19 cellular contexts compared by ENCODE assay signal in genomic region chr10:46035923-46036849, GRCh38. TPM values are rescaled to one million over a fixed set of nuclear protein-coding genes. Genes with fewer than 3 reads are reported as not detected.
DNase-seq lines count a peak whose midpoint lies in the region; ATAC-seq, FAIRE-seq and TF ChIP-seq lines count a peak whose summit lies in the region.
"Had no signal": no experiment of that assay in that cellular context is flagged by ENCODE, and none has a peak within 500 bp of the region (broad histone marks: within the 10 kb centered on the region; RNA-seq: fewer than 3 reads in every experiment).

No MANE protein-coding gene starts in this region.

- H3K27me3 ChIP-seq in ACC112 (ENCODE audit: insufficient read depth, low read length) (peaks cover under 1% of the 10 kb centered on the region; the same call in 1 of the 2 replicates), brain microvascular endothelial cell (replicated peaks) (no peaks in the 10 kb centered on the region)
- H3K27me3 ChIP-seq: pancreas, SJCRH30 had no signal

- no peaks in the 10 kb centered on the region for H3K79me2 ChIP-seq in ACC112 (ENCODE audit: control insufficient read depth, insufficient read depth, low read length, unreplicated experiment)

- H3K9me3 ChIP-seq in kidney (ENCODE audit: control insufficient read depth in 1 of 2, low read length in 2 of 2): no peaks in the 10 kb centered on the region
- H3K9me3 ChIP-seq: heart right ventricle, pancreas, SJCRH30 had no signal

- no peaks in the 10 kb centered on the region for H3K36me3 ChIP-seq in ACC112 (ENCODE audit: insufficient read depth, low read length)
- H3K36me3 ChIP-seq in brain microvascular endothelial cell (replicated peaks): no peaks in the 10 kb centered on the region
- no peaks in the 10 kb centered on the region for H3K36me3 ChIP-seq in kidney (ENCODE audit: control insufficient read depth in 1 of 2, insufficient read depth in 2 of 2, low read length in 2 of 2)
- H3K36me3 ChIP-seq: heart right ventricle, pancreas, SJCRH30 had no signal

- peak; percentile 61 for DNase-seq in HT1080 (ENCODE audit: low read depth)
- no peak for DNase-seq in brain microvascular endothelial cell
- no peak for DNase-seq in left lobe of liver (ENCODE audit: low spot score)
- no peak for DNase-seq in activated naive CD8-positive, alpha-beta T cell treated with anti-CD3 and anti-CD28 coated beads for 36 hours
- DNase-seq in kidney: no peak
- no peak for DNase-seq in epidermal melanocyte (ENCODE audit: insufficient read length, low spot score)
- no peak for DNase-seq in NCI-H2227 treated with DMSO at 0.1 percent for 48 hours (lab: John Stamatoyannopoulos, UW)
- DNase-seq: activated T-cell treated with anti-CD3 and anti-CD28 coated beads, Interleukin-2, amount 50 U/mL, for 4 hours; heart right ventricle; NCI-H1048; pancreas; SJCRH30; stimulated activated naive CD4-positive, alpha-beta T cell had no signal

- H3K9ac ChIP-seq in kidney (ENCODE audit: low read length in 2 of 2): no peak overlapping the region

- H2AFZ ChIP-seq in ACC112 (ENCODE audit: low read length, unreplicated experiment): peak overlapping the region; percentile 12

- no peak for FAIRE-seq in kidney (lab: Jason Lieb, UNC)
- FAIRE-seq: GM12891, pancreas had no signal

- in situ Hi-C loops in brain microvascular endothelial cell (cut with HindIII; ENCODE audit: low pct_ligation_motif_present, low sequenced_read_pairs): no loop called here

- no peak overlapping the region for H3K27ac ChIP-seq in ACC112 (ENCODE audit: low read depth, low read length)
- H3K27ac ChIP-seq in brain microvascular endothelial cell: no peak overlapping the region
- no peak overlapping the region for H3K27ac ChIP-seq in kidney (ENCODE audit: low read depth in 2 of 2, low read length in 2 of 2)
- H3K27ac ChIP-seq: heart right ventricle, pancreas, SJCRH30 had no signal

- H3K36me3 Mint-ChIP-seq in activated naive CD8-positive, alpha-beta T cell treated with anti-CD3 and anti-CD28 coated beads for 36 hours: no peaks in the 10 kb centered on the region
- H3K36me3 Mint-ChIP-seq: type B pancreatic cell had no signal

- H3K4me1 Mint-ChIP-seq in activated naive CD8-positive, alpha-beta T cell treated with anti-CD3 and anti-CD28 coated beads for 36 hours: peaks cover 2% of the 10 kb centered on the region

- ATAC-seq in left lobe of liver: peak; percentile 34
- ATAC-seq: activated T-cell treated with anti-CD3 and anti-CD28 coated beads, Interleukin-2, amount 50 U/mL, for 4 hours; heart right ventricle had no signal

- H3K4me3 Mint-ChIP-seq in activated naive CD8-positive, alpha-beta T cell treated with anti-CD3 and anti-CD28 coated beads for 36 hours: no peak overlapping the region
- H3K4me3 Mint-ChIP-seq: activated T-cell treated with anti-CD3 and anti-CD28 coated beads, Interleukin-2, amount 50 U/mL, for 4 hours; type B pancreatic cell had no signal

- TF ChIP-seq CTCF in brain microvascular endothelial cell (IDR thresholded peaks at IDR 0.05; ENCODE audit: low read depth, low read length, missing control alignments) (peak; percentile 20), kidney (IDR thresholded peaks at IDR 0.05; ENCODE audit: borderline replicate concordance, extremely low read depth, insufficient read depth) (no peak)

- H3K4me1 ChIP-seq in ACC112 (ENCODE audit: control insufficient read depth, insufficient read depth, low read length, unreplicated experiment): peaks cover 11% of the 10 kb centered on the region
- H3K4me1 ChIP-seq in kidney (ENCODE audit: control insufficient read depth in 1 of 2, insufficient read depth in 1 of 2, low read depth in 1 of 2, low read length in 2 of 2): no peaks in the 10 kb centered on the region
- H3K4me1 ChIP-seq: pancreas, SJCRH30 had no signal

- H3K9me3 Mint-ChIP-seq in activated naive CD8-positive, alpha-beta T cell treated with anti-CD3 and anti-CD28 coated beads for 36 hours: no peaks in the 10 kb centered on the region
- H3K9me3 Mint-ChIP-seq: activated T-cell treated with anti-CD3 and anti-CD28 coated beads, Interleukin-2, amount 50 U/mL, for 4 hours; type B pancreatic cell had no signal

- no peak overlapping the region for H3K27ac Mint-ChIP-seq in activated naive CD8-positive, alpha-beta T cell treated with anti-CD3 and anti-CD28 coated beads for 36 hours
- H3K27ac Mint-ChIP-seq: type B pancreatic cell had no signal

- H3K27me3 Mint-ChIP-seq in activated naive CD8-positive, alpha-beta T cell treated with anti-CD3 and anti-CD28 coated beads for 36 hours: no peaks in the 10 kb centered on the region

- H3K4me3 ChIP-seq in ACC112 (ENCODE audit: low read depth, low read length) (no peak overlapping the region), brain microvascular endothelial cell (ENCODE audit: low read depth, low read length) (no peak overlapping the region), kidney (ENCODE audit: low read length in 2 of 2) (no peak overlapping the region)
- H3K4me3 ChIP-seq: heart right ventricle, pancreas, SJCRH30, smooth muscle cell had no signal

- intact Hi-C loops in kidney (cut with DNase I): no loop called here

RNA-seq across cellular contexts. Expression of gene NCOA4, which starts 5.8 kb away (rescaled TPM):
- 161 and 176 TPM in 2 replicates for total RNA-seq in HT1080 (2014; rRNA removed; shearing (Covaris generic))
- polyA plus RNA-seq in HT1080 (2015; cell fraction: cytosol; rRNA removed): 91.5 and 122 TPM in 2 replicates
- polyA plus RNA-seq in HT1080 (2015; cell fraction: nucleus; rRNA removed): 143 and 160 TPM in 2 replicates
- total RNA-seq in left lobe of liver (192 TPM), kidney (133 TPM)
- 100 to 1,000 TPM; 109 to 111 TPM for total RNA-seq in activated naive CD8-positive, alpha-beta T cell treated with anti-CD3 and anti-CD28 coated beads for 36 hours
- polyA plus RNA-seq in kidney (ENCODE audit: insufficient read depth, low read depth, low replicate concordance): 83.7 TPM

RNA-seq across cellular contexts. Expression of gene MSMB, which starts 9.9 kb away (rescaled TPM):
- not detected in 2 replicates for total RNA-seq in HT1080 (2014; rRNA removed; shearing (Covaris generic))
- polyA plus RNA-seq in HT1080 (2015; cell fraction: cytosol; rRNA removed): not detected in 2 replicates
- not detected in 2 replicates for polyA plus RNA-seq in HT1080 (2015; cell fraction: nucleus; rRNA removed)
- total RNA-seq in left lobe of liver (not detected), kidney (not detected)
- not detected for total RNA-seq in activated naive CD8-positive, alpha-beta T cell treated with anti-CD3 and anti-CD28 coated beads for 36 hours
- polyA plus RNA-seq in kidney (ENCODE audit: insufficient read depth, low read depth, low replicate concordance): not detected
- total RNA-seq: activated T-cell treated with anti-CD3 and anti-CD28 coated beads, Interleukin-2, amount 50 U/mL, for 4 hours; epithelial cell of proximal tubule; heart right ventricle; pancreas; SJCRH30; smooth muscle cell had no signal
- polyA plus RNA-seq: AG04450, heart right ventricle had no signal
